In genomic region chr5:6903934-6904333, GRCh38 we compare ENCODE assay signal across 27 cellular contexts.
"Had no signal": no experiment of that assay in that cellular context is flagged by ENCODE, and none has a peak within 500 bp of the region (broad histone marks: within the 10 kb centered on the region; RNA-seq: fewer than 3 reads in every experiment).

No MANE protein-coding gene starts in this region.

- H3K4me1 ChIP-seq: suprapubic skin, testis, thyroid gland, upper lobe of left lung, upper lobe of right lung, uterus, vagina had no signal

- H3K4me3 ChIP-seq: stomach, suprapubic skin, testis, thoracic aorta, thyroid gland, tibial artery, tibial nerve, transverse colon, upper lobe of left lung, upper lobe of right lung, uterus, vagina had no signal

- H3K27me3 Mint-ChIP-seq: stimulated activated naive CD8-positive, alpha-beta T cell treated with anti-CD3 and anti-CD28 coated beads, Interleukin-15, amount 100 ng/mL, for 72 hours; type B pancreatic cell had no signal

- ATAC-seq: stimulated activated memory B cell treated with anti-CD40 and anti-IgM and Interleukin-4, amounts not matched to agents 10 μg/mL and 1 μg/mL and 100 μg/mL, for 72 hours; stimulated activated naive CD8-positive, alpha-beta T cell treated with anti-CD3 and anti-CD28 coated beads, Interleukin-15, Interleukin-2, amounts not matched to agents 100 U/mL and 50 U/mL, for 24 hours; upper lobe of right lung had no signal

- H3K9me3 Mint-ChIP-seq: stimulated activated memory B cell treated with anti-CD40 and anti-IgM and Interleukin-4, amounts not matched to agents 10 μg/mL and 1 μg/mL and 100 μg/mL, for 72 hours; stimulated activated naive CD8-positive, alpha-beta T cell treated with anti-CD3 and anti-CD28 coated beads, Interleukin-15, amount 100 ng/mL, for 72 hours; stimulated activated naive CD8-positive, alpha-beta T cell treated with anti-CD3 and anti-CD28 coated beads, Interleukin-15, Interleukin-2, amounts not matched to agents 100 ng/mL and 50 ng/mL, for 24 hours had no signal

- H3K27ac ChIP-seq: suprapubic skin, testis, thoracic aorta, thyroid gland, tibial artery, transverse colon, upper lobe of left lung, upper lobe of right lung, uterus, vagina had no signal

- H3K27ac Mint-ChIP-seq: stimulated activated effector memory CD8-positive, alpha-beta T cell treated with anti-CD3 and anti-CD28 coated beads, Interleukin-12 subunit alpha, Interleukin-12 subunit beta, amount 100 ng/mL, for 72 hours; stimulated activated memory B cell treated with anti-CD40 and anti-IgM and Interleukin-4, amounts not matched to agents 10 μg/mL and 1 μg/mL and 100 μg/mL, for 72 hours; stimulated activated naive CD8-positive, alpha-beta T cell treated with anti-CD3 and anti-CD28 coated beads, Interleukin-15, amount 100 ng/mL, for 72 hours; stimulated activated naive CD8-positive, alpha-beta T cell treated with anti-CD3 and anti-CD28 coated beads, Interleukin-15, Interleukin-2, amounts not matched to agents 100 ng/mL and 50 ng/mL, for 24 hours; type B pancreatic cell had no signal

- H3K4me3 Mint-ChIP-seq: stimulated activated effector memory CD8-positive, alpha-beta T cell treated with anti-CD3 and anti-CD28 coated beads, Interleukin-12 subunit alpha, Interleukin-12 subunit beta, amount 100 ng/mL, for 72 hours; stimulated activated memory B cell treated with anti-CD40 and anti-IgM and Interleukin-4, amounts not matched to agents 10 μg/mL and 1 μg/mL and 100 μg/mL, for 72 hours; stimulated activated naive CD8-positive, alpha-beta T cell treated with anti-CD3 and anti-CD28 coated beads, Interleukin-15, amount 100 ng/mL, for 72 hours; stimulated activated naive CD8-positive, alpha-beta T cell treated with anti-CD3 and anti-CD28 coated beads, Interleukin-15, Interleukin-2, amounts not matched to agents 100 ng/mL and 50 ng/mL, for 24 hours; type B pancreatic cell had no signal

- H3K36me3 Mint-ChIP-seq: stimulated activated effector memory CD8-positive, alpha-beta T cell treated with anti-CD3 and anti-CD28 coated beads, Interleukin-12 subunit alpha, Interleukin-12 subunit beta, amount 100 ng/mL, for 72 hours; stimulated activated memory B cell treated with anti-CD40 and anti-IgM and Interleukin-4, amounts not matched to agents 10 μg/mL and 1 μg/mL and 100 μg/mL, for 72 hours; type B pancreatic cell had no signal

- H3K4me1 Mint-ChIP-seq: stimulated activated effector memory CD8-positive, alpha-beta T cell treated with anti-CD3 and anti-CD28 coated beads, Interleukin-12 subunit alpha, Interleukin-12 subunit beta, amount 100 ng/mL, for 72 hours; stimulated activated memory B cell treated with anti-CD40 and anti-IgM and Interleukin-4, amounts not matched to agents 10 μg/mL and 1 μg/mL and 100 μg/mL, for 72 hours; stimulated activated naive CD8-positive, alpha-beta T cell treated with anti-CD3 and anti-CD28 coated beads, Interleukin-15, amount 100 ng/mL, for 72 hours had no signal

- DNase-seq: stimulated activated CD4-positive, alpha-beta T cell treated with anti-CD3 and anti-CD28 coated beads, Interleukin-2, amount 100 ng/mL, for 48 hours; stimulated activated CD4-positive, alpha-beta T cell treated with anti-CD3 and anti-CD28 coated beads, Interleukin-4, amount 100 ng/mL, for 1 hour; stimulated activated CD4-positive, alpha-beta T cell treated with anti-CD3 and anti-CD28 coated beads, Interleukin-4, amount 100 ng/mL, for 24 hours; stimulated activated CD4-positive, alpha-beta T cell treated with anti-CD3 and anti-CD28 coated beads, Interleukin-4, amount 100 ng/mL, for 4 hours; stimulated activated CD8-positive, alpha-beta memory T cell treated with anti-CD3 and anti-CD28 coated beads, Interleukin-4, amount 100 ng/mL, for 48 hours; stimulated activated naive CD4-positive, alpha-beta T cell; stimulated activated naive CD4-positive, alpha-beta T cell treated with Interleukin-2 at 50 U/mL for 16 hours; stimulated activated naive CD8-positive, alpha-beta T cell treated with anti-CD3 and anti-CD28 coated beads, Interleukin-15, amount 100 ng/mL, for 72 hours; stimulated activated naive CD8-positive, alpha-beta T cell treated with anti-CD3 and anti-CD28 coated beads, Interleukin-15, Interleukin-2, amounts not matched to agents 100 U/mL and 50 U/mL, for 24 hours; stomach; substantia nigra; testis; thyroid gland; tibial artery; transverse colon; trophoblast cell; upper lobe of left lung; upper lobe of right lung; uterus had no signal

- H3K27me3 ChIP-seq: stomach, suprapubic skin, testis, thyroid gland, tibial nerve, transverse colon, upper lobe of left lung, uterus, vagina had no signal

- H3K9me3 ChIP-seq: stomach, suprapubic skin, testis, thoracic aorta, thyroid gland, tibial artery, tibial nerve, transverse colon, upper lobe of left lung, upper lobe of right lung, uterus, vagina had no signal

- H3K36me3 ChIP-seq: stomach, suprapubic skin, thoracic aorta, thyroid gland, tibial artery, tibial nerve, transverse colon, upper lobe of left lung, upper lobe of right lung, uterus, vagina had no signal
